24 cellular contexts compared by ENCODE assay signal in the genomic region with DNA sequence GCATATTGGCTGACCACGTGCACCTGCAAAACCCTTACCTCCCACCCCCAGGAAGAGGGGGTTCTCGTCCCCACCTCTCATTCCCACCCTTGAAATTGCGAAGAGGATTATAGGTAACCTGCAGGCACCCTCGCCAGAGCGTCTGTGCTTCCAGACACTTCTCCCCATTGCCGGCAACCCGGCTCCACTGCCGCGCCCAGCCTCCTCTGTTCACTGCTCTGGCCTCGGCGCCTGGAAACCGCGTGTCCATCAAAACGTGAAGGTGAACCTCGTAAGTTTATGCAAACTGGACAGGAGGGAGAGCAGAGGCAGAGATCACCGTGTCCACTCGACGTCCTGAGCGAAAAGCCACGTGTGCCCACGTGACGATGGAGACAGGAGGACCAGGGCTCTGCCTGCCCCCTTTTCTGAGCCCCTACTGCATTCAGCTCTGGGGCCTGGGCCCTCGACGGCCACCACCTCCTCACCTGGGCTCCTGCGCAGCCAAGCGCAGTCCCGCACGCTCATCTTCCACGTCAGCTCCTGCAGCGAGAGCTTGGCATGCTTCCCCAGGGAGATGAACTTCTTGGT. TPM values are rescaled to one million over a fixed set of nuclear protein-coding genes. Genes with fewer than 3 reads are reported as not detected.
A peak's percentile ranks its signal among the peaks of the same experiment; 100 is the strongest.
DNase-seq lines count a peak whose midpoint lies in the region; ATAC-seq, FAIRE-seq and TF ChIP-seq lines count a peak whose summit lies in the region.
"Had no signal": no experiment of that assay in that cellular context is flagged by ENCODE, and none has a peak within 500 bp of the region (broad histone marks: within the 10 kb centered on the region; RNA-seq: fewer than 3 reads in every experiment).

No MANE protein-coding gene starts in this region.

- POLR2A ChIA-PET in GM12878 (lab: Charles Lee): no interaction called here

- peak; percentile 17 for DNase-seq in activated naive CD4-positive, alpha-beta T cell treated with anti-CD3 and anti-CD28 coated beads, Interleukin-2, amount 10 ng/mL, durations not matched to agents 7 days and 5 days
- no peak for DNase-seq in activated naive CD4-positive, alpha-beta T cell (lab: John Stamatoyannopoulos, UW)
- peak; percentile 70 for DNase-seq in HFFc6
- DNase-seq in GM12878 (ENCODE audit: low read depth, low spot score): no peak
- peak; percentile 65 for DNase-seq in posterior vena cava (ENCODE audit: low spot score)
- DNase-seq in cerebellar nuclear complex (lab: John Stamatoyannopoulos, UW): no peak
- DNase-seq in HAP-1 (ENCODE audit: low spot score in 2 of 2): no peak
- DNase-seq in NCI-H748 treated with DMSO at 0.1 percent for 48 hours (lab: John Stamatoyannopoulos, UW): no peak
- DNase-seq: activated CD4-positive, alpha-beta T cell treated with anti-CD3 and anti-CD28 coated beads for 48 hours; Calu3; caudate nucleus; gastrocnemius medialis; KG1; mesenchymal stem cell; NCI-H2029; SK-N-SH; stomach; trophoblast cell had no signal

- H3K4me1 Mint-ChIP-seq in activated naive CD4-positive, alpha-beta T cell treated with anti-CD3 and anti-CD28 coated beads, Interleukin-2, amount 10 ng/mL, durations not matched to agents 7 days and 5 days: peaks cover 20% of the 10 kb centered on the region
- no peaks in the 10 kb centered on the region for H3K4me1 Mint-ChIP-seq in HFFc6 (ENCODE audit: low read depth)

- H3K27me3 Mint-ChIP-seq in activated naive CD4-positive, alpha-beta T cell treated with anti-CD3 and anti-CD28 coated beads, Interleukin-2, amount 10 ng/mL, durations not matched to agents 7 days and 5 days: peaks cover 18% of the 10 kb centered on the region
- peaks cover 21% of the 10 kb centered on the region for H3K27me3 Mint-ChIP-seq in HFFc6 (ENCODE audit: insufficient read depth)

- CTCF ChIA-PET in activated naive CD4-positive, alpha-beta T cell treated with anti-CD3 and anti-CD28 coated beads, Interleukin-2, amount 10 ng/mL, durations not matched to agents 7 days and 5 days (lab: Charles Lee): interaction anchor here (1.5 kb wide), 1 partner anchor 20 kb away, joined by 4 read pairs; no protein-coding TSS in a partner anchor
- CTCF ChIA-PET in GM12878 (lab: Yijun Ruan, JAX): no interaction called here

- RAD21 ChIA-PET in GM12878 (lab: Charles Lee; ENCODE audit: unreplicated experiment): interaction anchor here (1.0 kb wide), 1 partner anchor 52 kb away, joined by 4 read pairs; a partner anchor contains a TSS

- no peaks in the 10 kb centered on the region for H3K79me2 ChIP-seq in GM12878 (ENCODE audit: control insufficient read depth, insufficient read depth, low read length)

- 83% methylated on average over 30 of the region's 30 CpGs for WGBS in GM12878 (ENCODE audit: insufficient coverage, insufficient replicate concordance, low lambda C conversion rate, missing lambda C conversion rate)

- peaks cover 8% of the 10 kb centered on the region for H3K9me3 Mint-ChIP-seq in activated naive CD4-positive, alpha-beta T cell treated with anti-CD3 and anti-CD28 coated beads, Interleukin-2, amount 10 ng/mL, durations not matched to agents 7 days and 5 days
- H3K9me3 Mint-ChIP-seq in HFFc6: peaks cover 30% of the 10 kb centered on the region

- H3K36me3 Mint-ChIP-seq in activated naive CD4-positive, alpha-beta T cell treated with anti-CD3 and anti-CD28 coated beads, Interleukin-2, amount 10 ng/mL, durations not matched to agents 7 days and 5 days: peaks cover 10% of the 10 kb centered on the region
- peaks cover 9% of the 10 kb centered on the region; the same call in 1 of the 2 replicates for H3K36me3 Mint-ChIP-seq in HFFc6 (ENCODE audit: low read depth)

- H4K20me1 ChIP-seq in GM12878 (ENCODE audit: control insufficient read depth, insufficient read depth): no peaks in the 10 kb centered on the region

- H3K9ac ChIP-seq in GM12878 (ENCODE audit: control insufficient read depth, insufficient read depth, low read length): no peak overlapping the region
- H3K9ac ChIP-seq: SK-N-SH had no signal

- BruUV-seq in GM12878 (replicated peaks; lab: Mats Ljungman, UMichigan): no TSS peak

- H3K27me3 ChIP-seq in GM12878 (replicated peaks in 1 of 2; ENCODE audit: control insufficient read depth in 2 of 2, insufficient read depth in 2 of 2, low read length in 1 of 2) (no peaks in the 10 kb centered on the region), HAP-1 (ENCODE audit: low read depth) (no peaks in the 10 kb centered on the region)

- no peak for ATAC-seq in GM12878
- ATAC-seq: esophagus mucosa; gastrocnemius medialis; naive thymus-derived CD4-positive, alpha-beta T cell had no signal

- SMC1A ChIA-PET in GM12878 (lab: Charles Lee; ENCODE audit: uncharacterized antibody, unreplicated experiment): no interaction called here

- H3K4me2 ChIP-seq in GM12878 (ENCODE audit: control insufficient read depth, insufficient read depth): no peak overlapping the region
- H3K4me2 ChIP-seq: SK-N-SH had no signal

- H3K27ac ChIP-seq in GM12878 (ENCODE audit: control insufficient read depth, insufficient read depth): no peak overlapping the region
- H3K27ac ChIP-seq: gastrocnemius medialis, prostate gland, stomach had no signal

- TF ChIP-seq RAD21 in GM12878 (IDR thresholded peaks at IDR 0.05; ENCODE audit: insufficient read depth, low read depth, low read length): no peak

- no peak for TF ChIP-seq EP300 in GM12878 (IDR thresholded peaks at IDR 0.05; ENCODE audit: borderline replicate concordance in 1 of 2, control insufficient read depth in 1 of 2, low read depth in 2 of 2, low read length in 2 of 2)

- in situ Hi-C loops in GM12878 (cut with MboI) (no loop called here), HAP-1 (cut with MboI; ENCODE audit: low sequenced_read_pairs) (no loop called here)

- H3K4me3 Mint-ChIP-seq in activated naive CD4-positive, alpha-beta T cell treated with anti-CD3 and anti-CD28 coated beads, Interleukin-2, amount 10 ng/mL, durations not matched to agents 7 days and 5 days: no peak overlapping the region
- peak overlapping the region; percentile 86 for H3K4me3 Mint-ChIP-seq in HFFc6

- H3K27ac Mint-ChIP-seq in activated naive CD4-positive, alpha-beta T cell treated with anti-CD3 and anti-CD28 coated beads, Interleukin-2, amount 10 ng/mL, durations not matched to agents 7 days and 5 days: no peak overlapping the region
- H3K27ac Mint-ChIP-seq in HFFc6: peak overlapping the region; percentile 87

- no peaks in the 10 kb centered on the region; a peak in 2 of 4 replicates for H3K36me3 ChIP-seq in GM12878 (ENCODE audit: control insufficient read depth in 2 of 2, insufficient read depth in 2 of 2, low read length in 1 of 2)
- peaks cover 5% of the 10 kb centered on the region; the same call in 1 of the 2 replicates for H3K36me3 ChIP-seq in HAP-1 (replicated peaks)
- H3K36me3 ChIP-seq: gastrocnemius medialis, prostate gland, stomach had no signal

- no peak overlapping the region for H2AFZ ChIP-seq in GM12878 (ENCODE audit: control insufficient read depth, low read depth, low read length)

- TF ChIP-seq CTCF in HFFc6 (IDR thresholded peaks at IDR 0.05): no peak
- TF ChIP-seq CTCF in GM12878 (IDR thresholded peaks at IDR 0.05 in 2 of 3, conservative IDR thresholded peaks at IDR 0.05 in 1 of 3; ENCODE audit: control insufficient read depth in 2 of 3, extremely low read depth in 1 of 3, insufficient read depth in 1 of 3, low read depth in 3 of 3, low read length in 3 of 3): no peak

- H3K9me3 ChIP-seq in GM12878 (replicated peaks; ENCODE audit: control insufficient read depth, insufficient read depth, low read length) (peaks cover 3% of the 10 kb centered on the region; the same call in 1 of the 3 replicates), HAP-1 (no peaks in the 10 kb centered on the region)
- H3K9me3 ChIP-seq: gastrocnemius medialis, prostate gland, SK-N-SH had no signal

- H3K4me1 ChIP-seq in GM12878 (ENCODE audit: control insufficient read depth, insufficient read depth, low read length): no peaks in the 10 kb centered on the region
- H3K4me1 ChIP-seq in HAP-1: peaks cover 5% of the 10 kb centered on the region
- H3K4me1 ChIP-seq: gastrocnemius medialis, prostate gland had no signal

- FAIRE-seq in GM12878 (lab: Jason Lieb, UNC): no peak
- FAIRE-seq: GM12891 had no signal

- no peak for TF ChIP-seq POLR2A in GM12878 (IDR thresholded peaks at IDR 0.05; ENCODE audit: low read depth, low read length)

- intact Hi-C loops in GM12878 (cut with micrococcal nuclease; ENCODE audit: unreplicated experiment) (no loop called here), posterior vena cava (cut with DNase I) (no loop called here)

- no peak overlapping the region for H3K4me3 ChIP-seq in GM12878
- no peak overlapping the region for H3K4me3 ChIP-seq in HAP-1
- H3K4me3 ChIP-seq: gastrocnemius medialis, prostate gland, stomach had no signal

RNA-seq across cellular contexts. Expression of a gene that starts 1.9 kb away (rescaled TPM):
- total RNA-seq in HFFc6 (2021; fragmentation: NEBNext Ultra II Directional; extraction: Animal tissue kit (Norgen Biotek cat#: 25700)): 1,000 to 10,000 TPM; 2,350 to 4,507 (median 3,883) TPM
- total RNA-seq in GM12878 (2013; cell fraction: nucleolus; rRNA removed): 29.3 and 36.2 TPM in 2 replicates
- 8.6 and 9.0 TPM in 2 replicates for total RNA-seq in GM12878 (2014; rRNA removed)
- 3.4 and 3.5 TPM in 2 replicates for total RNA-seq in GM12878 (2014; rRNA removed; fragmentation: Illumina TruSeq; extraction: Trizol)
- 14.8 and 21.5 TPM in 2 replicates for total RNA-seq in GM12878 (2021)
- 0.05 TPM for polyA plus RNA-seq in GM12878 (2011; ENCODE audit: low read depth)
- 2.4 and 3.8 TPM in 2 replicates for polyA plus RNA-seq in GM12878 (2011; rRNA removed)
- polyA plus RNA-seq in GM12878 (2011; cell fraction: cytosol; rRNA removed): 4.6 and 8.2 TPM in 2 replicates
- 52.7 and 80.1 TPM in 2 replicates for polyA plus RNA-seq in GM12878 (2011; cell fraction: nucleus; rRNA removed)
- polyA plus RNA-seq in GM12878 (2012): 0.95 and 1.0 TPM in 2 replicates
- 0.57 and 2.4 TPM in 2 replicates for polyA plus RNA-seq in GM12878 (2014; fragmentation: Illumina TruSeq; extraction: Trizol)
- under 1 TPM; 0.08 to 0.55 TPM for polyA plus RNA-seq in GM12878 (2014; fragmentation: Nextera tagmentation; extraction: Ambion mirVana)
- polyA plus RNA-seq in GM12878 (2014; rRNA removed): 17.4 and 17.8 TPM in 2 replicates
- 1 to 10 TPM; 6.1 to 6.5 TPM for polyA plus RNA-seq in GM12878 (2016; fragmentation: Nextera tagmentation; extraction: Ambion mirVana)
- 1.9 and 5.6 TPM in 2 replicates for polyA minus RNA-seq in GM12878 (2011; rRNA and poly(A)+ RNA removed)
- polyA minus RNA-seq in GM12878 (2011; cell fraction: cytosol; rRNA and poly(A)+ RNA removed): 3.5 and 6.3 TPM in 2 replicates
- 10.5 and 15.5 TPM in 2 replicates for polyA minus RNA-seq in GM12878 (2011; cell fraction: nucleus; rRNA and poly(A)+ RNA removed)
- total RNA-seq in posterior vena cava: under 1 TPM in 1 of 2 donors, not detected in 1; 0.14 TPM
- total RNA-seq: esophagus mucosa, gastrocnemius medialis, RPMI7951, skeletal muscle tissue had no signal

RNA-seq across cellular contexts. Expression of a gene that starts 52.0 kb away (rescaled TPM):
- total RNA-seq in HFFc6 (2021; fragmentation: NEBNext Ultra II Directional; extraction: Animal tissue kit (Norgen Biotek cat#: 25700)): 100 to 1,000 TPM; 119 to 164 (median 143) TPM
- 93.2 and 118 TPM in 2 replicates for total RNA-seq in GM12878 (2013; cell fraction: nucleolus; rRNA removed)
- total RNA-seq in GM12878 (2014; rRNA removed): 266 and 278 TPM in 2 replicates
- total RNA-seq in GM12878 (2014; rRNA removed; fragmentation: Illumina TruSeq; extraction: Trizol): 142 and 171 TPM in 2 replicates
- 140 and 147 TPM in 2 replicates for total RNA-seq in GM12878 (2021)
- 72.4 TPM for polyA plus RNA-seq in GM12878 (2011; ENCODE audit: low read depth)
- 80.8 and 124 TPM in 2 replicates for polyA plus RNA-seq in GM12878 (2011; rRNA removed)
- polyA plus RNA-seq in GM12878 (2011; cell fraction: cytosol; rRNA removed): 135 and 191 TPM in 2 replicates
- 148 and 184 TPM in 2 replicates for polyA plus RNA-seq in GM12878 (2011; cell fraction: nucleus; rRNA removed)
- polyA plus RNA-seq in GM12878 (2012): 82.8 and 110 TPM in 2 replicates
- 87.8 and 163 TPM in 2 replicates for polyA plus RNA-seq in GM12878 (2014; fragmentation: Illumina TruSeq; extraction: Trizol)
- polyA plus RNA-seq in GM12878 (2014; fragmentation: Nextera tagmentation; extraction: Ambion mirVana): 10 to 100 TPM in 1 of 2 experiments, 1 to 10 TPM in 1; 2.9 to 22.8 TPM
- 195 and 219 TPM in 2 replicates for polyA plus RNA-seq in GM12878 (2014; rRNA removed)
- polyA plus RNA-seq in GM12878 (2016; fragmentation: Nextera tagmentation; extraction: Ambion mirVana): 10 to 100 TPM; 34.2 to 39.9 TPM
- 125 and 188 TPM in 2 replicates for polyA minus RNA-seq in GM12878 (2011; rRNA and poly(A)+ RNA removed)
- 55.8 and 65.4 TPM in 2 replicates for polyA minus RNA-seq in GM12878 (2011; cell fraction: cytosol; rRNA and poly(A)+ RNA removed)
- polyA minus RNA-seq in GM12878 (2011; cell fraction: nucleus; rRNA and poly(A)+ RNA removed): 43.2 and 68.0 TPM in 2 replicates
- total RNA-seq in posterior vena cava: 10 to 100 TPM; 56.5 to 65.9 TPM

Comparison
In these comparisons a context has a peak if more than half of its experiments do, and no peak if none do; other contexts are left out.
1. DNase-seq: peak in activated naive CD4-positive, alpha-beta T cell treated with anti-CD3 and anti-CD28 coated beads, Interleukin-2, amount 10 ng/mL, durations not matched to agents 7 days and 5 days (single experiment), HFFc6 (single experiment) and posterior vena cava (single experiment); none in activated naive CD4-positive, alpha-beta T cell (0 of 4), GM12878 (single experiment), cerebellar nuclear complex (0 of 2), HAP-1 (0 of 2) and NCI-H748 treated with DMSO at 0.1 percent for 48 hours (single experiment).
2. RNA of a gene that starts 1.9 kb away (total RNA-seq): 2,350 to 4,507 TPM in HFFc6; 3.4 to 36.2 TPM in GM12878 and 0.14 TPM in posterior vena cava; every median in the first group is over 10 times any median in the second.